In genomic region chr2:241315183-241315878, GRCh38 we compare ENCODE assay signal across 8 cellular contexts. TPM values are rescaled to one million over a fixed set of nuclear protein-coding genes. Genes with fewer than 3 reads are reported as not detected.
DNase-seq lines count a peak whose midpoint lies in the region; ATAC-seq and TF ChIP-seq lines count a peak whose summit lies in the region.

Gene HDLBP (minus strand): TSS chr2:241315672. CDS start chr2:241266869, 48,803 bp downstream.

- H3K4me3 ChIP-seq in Caco-2 (ENCODE audit: low read depth, low read length) (peak within 1 kb of the TSS; percentile 92), HUES48 (ENCODE audit: low read depth, low read length) (peak within 1 kb of the TSS; percentile 92), NT2/D1 (ENCODE audit: insufficient read length, low read depth) (peak within 1 kb of the TSS; percentile 97), endodermal cell (ENCODE audit: low read length) (peak within 1 kb of the TSS; percentile 99), mesodermal cell (ENCODE audit: extremely low read depth, insufficient read depth, low read length, poor library complexity, severe bottlenecking) (peak within 1 kb of the TSS; percentile 92)

- no peaks in the 10 kb centered on the region for H3K27me3 ChIP-seq in Caco-2 (replicated peaks; ENCODE audit: control insufficient read depth, insufficient read depth, low read length)
- H3K27me3 ChIP-seq in HUES48 (ENCODE audit: control insufficient read depth, insufficient read depth, low read length) = no peaks in the 10 kb centered on the region
- no peaks in the 10 kb centered on the region for H3K27me3 ChIP-seq in NT2/D1 (ENCODE audit: insufficient read depth, insufficient read length)
- H3K27me3 ChIP-seq in endodermal cell (ENCODE audit: control insufficient read depth, insufficient read depth, low read length, poor library complexity, severe bottlenecking) = no peaks in the 10 kb centered on the region

- peak; percentile 63 for ATAC-seq in GM21390 (IDR thresholded peaks at IDR 0.05; ENCODE audit: unreplicated experiment)

- intact Hi-C loops in Caco-2 (cut with micrococcal nuclease; ENCODE audit: unreplicated experiment) = loop anchor here (1.0 to 2.0 kb wide), 2 partner anchors 41 to 43 kb away; partner anchors contain the start of gene FARP2

- POLR2A ChIA-PET in Caco-2 (lab: Charles Lee) = interaction anchor here (0.5 to 1.5 kb wide), 5 partner anchors 20 to 317 kb away, joined by 3 to 7 read pairs (median 4); no protein-coding TSS in a partner anchor

- peak within 1 kb of the TSS; percentile 98 for H3K9ac ChIP-seq in HUES48 (ENCODE audit: low read depth, low read length)
- peak within 1 kb of the TSS; percentile 98 for H3K9ac ChIP-seq in NT2/D1 (ENCODE audit: insufficient read length, low read depth)
- H3K9ac ChIP-seq in endodermal cell (ENCODE audit: extremely low read depth, low read length, poor library complexity, severe bottlenecking) = peak within 1 kb of the TSS; percentile 99

- H3K4me1 Mint-ChIP-seq in Caco-2 (ENCODE audit: low read depth, unreplicated experiment) (peaks cover 17% of the 10 kb centered on the region), endodermal cell (peaks cover 44% of the 10 kb centered on the region)

- TF ChIP-seq CTCF in Caco-2 (IDR thresholded peaks at IDR 0.05; ENCODE audit: insufficient read depth in 1 of 2, low read depth in 1 of 2, low read length in 1 of 2, severe bottlenecking in 1 of 2, unreplicated experiment in 1 of 2) (no peak), endodermal cell (conservative IDR thresholded peaks at IDR 0.05) (peak; percentile 45)

- H3K36me3 Mint-ChIP-seq in Caco-2 (ENCODE audit: insufficient read depth, unreplicated experiment) = peaks cover 51% of the 10 kb centered on the region
- peaks cover 23% of the 10 kb centered on the region for H3K36me3 Mint-ChIP-seq in endodermal cell (ENCODE audit: low read depth)

- H3K27ac ChIP-seq in HUES48 (ENCODE audit: low read depth, low read length) = peak within 1 kb of the TSS; percentile 98
- H3K27ac ChIP-seq in endodermal cell (ENCODE audit: low read depth, low read length) = peak within 1 kb of the TSS; percentile 98
- H3K27ac ChIP-seq in mesodermal cell (ENCODE audit: low read depth, low read length, severe bottlenecking) = peak within 1 kb of the TSS; percentile 99

- CTCF ChIA-PET in Caco-2 (lab: Charles Lee) = no interaction called here

- H3K36me3 ChIP-seq in Caco-2 (ENCODE audit: control insufficient read depth, insufficient read depth, low read length) (no peaks in the 10 kb centered on the region), HUES48 (ENCODE audit: control insufficient read depth, insufficient read depth, low read length) (peaks cover 17% of the 10 kb centered on the region; the same call in 1 of the 2 replicates), NT2/D1 (ENCODE audit: insufficient read depth, insufficient read length, low read length) (peaks cover 39% of the 10 kb centered on the region), endodermal cell (ENCODE audit: control insufficient read depth, insufficient read depth, low read length) (peaks cover 32% of the 10 kb centered on the region), mesodermal cell (ENCODE audit: control insufficient read depth, insufficient read depth, low read length) (peaks cover 27% of the 10 kb centered on the region)

- H3K4me3 Mint-ChIP-seq in Caco-2 (ENCODE audit: unreplicated experiment) = peak within 1 kb of the TSS; percentile 100
- peak within 1 kb of the TSS; percentile 95 for H3K4me3 Mint-ChIP-seq in endodermal cell

- H3K27ac Mint-ChIP-seq in Caco-2 (ENCODE audit: unreplicated experiment) = peak within 1 kb of the TSS; percentile 100
- peak within 1 kb of the TSS; percentile 100 for H3K27ac Mint-ChIP-seq in endodermal cell

- H3K27me3 Mint-ChIP-seq in Caco-2 (ENCODE audit: insufficient read depth, unreplicated experiment) = no peaks in the 10 kb centered on the region
- no peaks in the 10 kb centered on the region for H3K27me3 Mint-ChIP-seq in endodermal cell (ENCODE audit: insufficient read depth)

- no TSS peak for BruUV-seq in Caco-2 (replicated peaks; lab: Mats Ljungman, UMichigan)

- H3K4me1 ChIP-seq in Caco-2 = peaks cover 18% of the 10 kb centered on the region; the same call in 1 of the 2 replicates
- H3K4me1 ChIP-seq in HUES48 (ENCODE audit: control insufficient read depth, insufficient read depth, low read length) = peaks cover 41% of the 10 kb centered on the region
- no peaks in the 10 kb centered on the region for H3K4me1 ChIP-seq in NT2/D1 (ENCODE audit: insufficient read depth, insufficient read length)
- no peaks in the 10 kb centered on the region for H3K4me1 ChIP-seq in endodermal cell (ENCODE audit: control insufficient read depth, insufficient read depth, low read length)
- H3K4me1 ChIP-seq in mesodermal cell (ENCODE audit: control insufficient read depth, insufficient read depth, low read length, poor library complexity, severe bottlenecking) = peaks cover 38% of the 10 kb centered on the region

- no peaks in the 10 kb centered on the region for H3K9me3 Mint-ChIP-seq in Caco-2 (ENCODE audit: unreplicated experiment)
- no peaks in the 10 kb centered on the region for H3K9me3 Mint-ChIP-seq in endodermal cell

- DNase-seq in Caco-2 (peak; percentile 97 to 98), NT2/D1 (ENCODE audit: low read depth, low spot score) (peak; percentile 99), endodermal cell (peak; percentile 100)
- DNase-seq in activated CD8-positive, alpha-beta memory T cell treated with anti-CD3 and anti-CD28 coated beads, Interleukin-2, amount 50 U/mL, for 1 hour (ENCODE audit: extremely low read depth) = peak; percentile 100
- DNase-seq in stimulated activated CD8-positive, alpha-beta memory T cell treated with anti-CD3 and anti-CD28 coated beads, Interleukin-15, amount 100 ng/mL, for 4 hours (ENCODE audit: low read depth in 2 of 2) = peak; percentile 100

- 0% methylated on average over 1 to 64 of the region's 64 CpGs for WGBS in endodermal cell (ENCODE audit: insufficient coverage in 1 of 2, insufficient read length in 1 of 2), 2 experiments
- WGBS in mesodermal cell (ENCODE audit: insufficient coverage in 2 of 2), 2 experiments = 0% methylated on average over 36 to 50 of the region's 64 CpGs

- H3K9me3 ChIP-seq in Caco-2 (no peaks in the 10 kb centered on the region), HUES48 (ENCODE audit: control insufficient read depth, insufficient read depth, low read length) (no peaks in the 10 kb centered on the region), NT2/D1 (ENCODE audit: insufficient read depth, low read length) (no peaks in the 10 kb centered on the region), endodermal cell (ENCODE audit: control insufficient read depth, low read length) (no peaks in the 10 kb centered on the region), mesodermal cell (ENCODE audit: control insufficient read depth, low read length) (no peaks in the 10 kb centered on the region)

RNA-seq across cellular contexts. Expression of gene HDLBP, which starts in this region (rescaled TPM):
- total RNA-seq in Caco-2 (2022) = 350 and 379 TPM in 2 replicates
- 100 to 1,000 TPM; 344 to 374 TPM for total RNA-seq in endodermal cell
- polyA plus RNA-seq in endodermal cell (2013, experiment 1 of 2) = 216 TPM
- 217 TPM for polyA plus RNA-seq in endodermal cell (2013, experiment 2 of 2)
- 438 TPM for polyA plus RNA-seq in mesodermal cell (2013, experiment 1 of 2)
- 448 TPM for polyA plus RNA-seq in mesodermal cell (2013, experiment 2 of 2)

Comparison
In these comparisons a context has a peak if more than half of its experiments do, and no peak if none do; other contexts are left out.
1. Peak in every context shown above with its lines: DNase-seq, ATAC-seq, H3K4me3 ChIP-seq and H3K27ac ChIP-seq.